10 cellular contexts compared by ENCODE assay signal in the genomic region with DNA sequence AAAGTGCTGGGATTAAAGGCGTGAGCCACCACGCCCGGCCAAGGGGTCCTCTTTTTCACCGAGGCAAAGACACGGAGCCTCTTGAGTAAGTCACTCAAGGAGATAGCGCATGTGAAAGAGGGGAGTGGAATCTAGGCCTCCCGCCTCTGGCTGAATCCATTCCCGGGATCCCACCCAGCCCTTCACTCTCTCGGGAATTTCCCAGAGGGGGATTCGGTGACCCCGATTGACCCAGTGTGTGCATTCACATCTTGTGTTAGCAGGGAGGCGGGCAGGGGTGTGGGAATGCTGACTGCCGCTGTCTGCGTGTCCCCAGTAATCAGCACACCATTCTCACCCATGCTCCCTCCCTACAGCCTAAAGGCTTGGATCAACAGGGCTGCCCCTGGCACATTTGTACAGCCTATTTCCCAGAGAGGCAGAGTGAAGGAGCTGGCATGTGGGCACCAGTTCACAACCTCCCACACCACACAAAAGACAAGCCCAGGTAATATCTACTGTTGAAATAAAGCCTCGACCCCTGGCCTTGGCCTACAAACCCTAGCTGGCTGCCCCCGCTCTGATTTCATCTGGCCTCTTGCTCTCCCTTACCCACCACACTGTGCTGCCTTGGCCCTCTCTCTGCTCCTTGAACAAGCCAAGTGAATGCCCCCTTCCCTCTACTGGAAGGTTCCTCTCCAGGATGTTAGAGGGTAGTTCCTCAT. TPM values are rescaled to one million over a fixed set of nuclear protein-coding genes. Genes with fewer than 3 reads are reported as not detected.
DNase-seq lines count a peak whose midpoint lies in the region; ATAC-seq and TF ChIP-seq lines count a peak whose summit lies in the region.
"Had no signal": no experiment of that assay in that cellular context is flagged by ENCODE, and none has a peak within 500 bp of the region (broad histone marks: within the 10 kb centered on the region; RNA-seq: fewer than 3 reads in every experiment).

No MANE protein-coding gene starts in this region.

- TF ChIP-seq CTCF in glutamatergic neuron (IDR thresholded peaks at IDR 0.05; ENCODE audit: partially characterized antibody, unreplicated experiment) (no peak), smooth muscle cell (IDR thresholded peaks at IDR 0.05; ENCODE audit: borderline replicate concordance, insufficient read depth, poor library complexity, severe bottlenecking) (no peak)

- peaks cover 42% of the 10 kb centered on the region for H3K4me1 Mint-ChIP-seq in activated CD4-positive, alpha-beta memory T cell treated with anti-CD3 and anti-CD28 coated beads, Interleukin-2, amount 10 ng/mL, durations not matched to agents 7 days and 5 days
- peaks cover 43% of the 10 kb centered on the region for H3K4me1 Mint-ChIP-seq in activated CD4-positive, alpha-beta memory T cell treated with anti-CD3 and anti-CD28 coated beads for 36 hours (ENCODE audit: low read depth)
- H3K4me1 Mint-ChIP-seq in T-cell (peaks cover 41 to 58% (median 53%) of the 10 kb centered on the region in 3 donors), glutamatergic neuron (ENCODE audit: low read depth, unreplicated experiment) (peaks cover 3% of the 10 kb centered on the region)

- no peak overlapping the region for H3K27ac ChIP-seq in smooth muscle cell (ENCODE audit: low read depth)
- H3K27ac ChIP-seq: VCaP had no signal

- no peaks in the 10 kb centered on the region for H3K9me3 Mint-ChIP-seq in activated CD4-positive, alpha-beta memory T cell treated with anti-CD3 and anti-CD28 coated beads, Interleukin-2, amount 10 ng/mL, durations not matched to agents 7 days and 5 days
- H3K9me3 Mint-ChIP-seq in activated CD4-positive, alpha-beta memory T cell treated with anti-CD3 and anti-CD28 coated beads for 36 hours, result no peaks in the 10 kb centered on the region
- H3K9me3 Mint-ChIP-seq in T-cell (no peaks in the 10 kb centered on the region), glutamatergic neuron (ENCODE audit: unreplicated experiment) (peaks cover 6% of the 10 kb centered on the region)

- H3K36me3 Mint-ChIP-seq in activated CD4-positive, alpha-beta memory T cell treated with anti-CD3 and anti-CD28 coated beads, Interleukin-2, amount 10 ng/mL, durations not matched to agents 7 days and 5 days (ENCODE audit: low read depth), result no peaks in the 10 kb centered on the region
- no peaks in the 10 kb centered on the region for H3K36me3 Mint-ChIP-seq in activated CD4-positive, alpha-beta memory T cell treated with anti-CD3 and anti-CD28 coated beads for 36 hours
- H3K36me3 Mint-ChIP-seq in T-cell, result no peaks in the 10 kb centered on the region
- H3K36me3 Mint-ChIP-seq in glutamatergic neuron (ENCODE audit: unreplicated experiment), result peaks cover 3% of the 10 kb centered on the region

- WGBS in smooth muscle cell (ENCODE audit: low lambda C conversion rate), result 78% methylated on average over 16 of the region's 16 CpGs

- no peak overlapping the region for H3K4me3 ChIP-seq in smooth muscle cell

- H3K4me1 ChIP-seq in smooth muscle cell (ENCODE audit: low read depth), result peaks cover 34% of the 10 kb centered on the region

- H3K27me3 ChIP-seq in smooth muscle cell (ENCODE audit: low read depth), result no peaks in the 10 kb centered on the region

- H3K9me3 ChIP-seq in smooth muscle cell (replicated peaks; ENCODE audit: low read depth), result no peaks in the 10 kb centered on the region
- H3K9me3 ChIP-seq: gastroesophageal sphincter had no signal

- no peak overlapping the region for H3K27ac Mint-ChIP-seq in activated CD4-positive, alpha-beta memory T cell treated with anti-CD3 and anti-CD28 coated beads, Interleukin-2, amount 10 ng/mL, durations not matched to agents 7 days and 5 days
- H3K27ac Mint-ChIP-seq in activated CD4-positive, alpha-beta memory T cell treated with anti-CD3 and anti-CD28 coated beads for 36 hours, result no peak overlapping the region
- H3K27ac Mint-ChIP-seq in T-cell (peak overlapping the region in 1 of 2 donors; percentile 14), glutamatergic neuron (ENCODE audit: unreplicated experiment) (no peak overlapping the region)

- peaks cover 29% of the 10 kb centered on the region for H4K20me1 ChIP-seq in smooth muscle cell (ENCODE audit: low read depth)

- no peaks in the 10 kb centered on the region for H3K36me3 ChIP-seq in smooth muscle cell (ENCODE audit: low read depth)
- H3K36me3 ChIP-seq: gastroesophageal sphincter had no signal

- H3K4me3 Mint-ChIP-seq in activated CD4-positive, alpha-beta memory T cell treated with anti-CD3 and anti-CD28 coated beads, Interleukin-2, amount 10 ng/mL, durations not matched to agents 7 days and 5 days, result peak overlapping the region; percentile 15
- H3K4me3 Mint-ChIP-seq in activated CD4-positive, alpha-beta memory T cell treated with anti-CD3 and anti-CD28 coated beads for 36 hours, result no peak overlapping the region
- H3K4me3 Mint-ChIP-seq in T-cell (peak overlapping the region; percentile 44 to 80 (median 64)), glutamatergic neuron (ENCODE audit: unreplicated experiment) (peak overlapping the region; percentile 68)

- no peak for DNase-seq in activated CD4-positive, alpha-beta memory T cell treated with anti-CD3 and anti-CD28 coated beads, Interleukin-2, amount 10 ng/mL, durations not matched to agents 7 days and 5 days
- DNase-seq in activated CD4-positive, alpha-beta memory T cell treated with anti-CD3 and anti-CD28 coated beads for 36 hours, result no peak
- DNase-seq in T-cell, result no peak
- DNase-seq in glutamatergic neuron, result no peak
- DNase-seq in smooth muscle cell (lab: John Stamatoyannopoulos, UW; ENCODE audit: unreplicated experiment), result no peak
- DNase-seq in islet precursor cell, result no peak
- DNase-seq in GF-D8 (lab: John Stamatoyannopoulos, UW), result no peak

- CTCF ChIA-PET in activated CD4-positive, alpha-beta memory T cell treated with anti-CD3 and anti-CD28 coated beads, Interleukin-2, amount 10 ng/mL, durations not matched to agents 7 days and 5 days (lab: Charles Lee), result interaction anchor here (0.6 to 2.5 kb wide), 17 partner anchors 8 to 371 kb away, joined by 3 to 16 read pairs (median 4); a partner anchor contains a TSS
- CTCF ChIA-PET in activated CD4-positive, alpha-beta memory T cell treated with anti-CD3 and anti-CD28 coated beads for 36 hours (lab: Charles Lee), result interaction anchor here (0.6 to 6.1 kb wide), 30 partner anchors 9 to 263 kb away, joined by 3 to 57 read pairs (median 4); a partner anchor contains a TSS
- CTCF ChIA-PET in T-cell (lab: Charles Lee), result interaction anchor here in 1 of 2 donors (0.5 to 1.5 kb wide), 3 partner anchors 9 to 183 kb away, joined by 3 to 6 read pairs (median 4); no protein-coding TSS in a partner anchor

- no peak overlapping the region for H2AFZ ChIP-seq in smooth muscle cell (ENCODE audit: low read depth)

- POLR2A ChIA-PET in activated CD4-positive, alpha-beta memory T cell treated with anti-CD3 and anti-CD28 coated beads, Interleukin-2, amount 10 ng/mL, durations not matched to agents 7 days and 5 days (lab: Charles Lee), result no interaction called here
- POLR2A ChIA-PET in activated CD4-positive, alpha-beta memory T cell treated with anti-CD3 and anti-CD28 coated beads for 36 hours (lab: Charles Lee), result no interaction called here
- POLR2A ChIA-PET in T-cell (lab: Charles Lee), result no interaction called here

- H3K79me2 ChIP-seq in smooth muscle cell (ENCODE audit: low read depth), result peaks cover 40% of the 10 kb centered on the region

- peak overlapping the region; percentile 19 for H3K9ac ChIP-seq in smooth muscle cell (ENCODE audit: low read depth)

- peaks cover 43% of the 10 kb centered on the region for H3F3A ChIP-seq in smooth muscle cell (ENCODE audit: low read depth)

- H3K27me3 Mint-ChIP-seq in activated CD4-positive, alpha-beta memory T cell treated with anti-CD3 and anti-CD28 coated beads, Interleukin-2, amount 10 ng/mL, durations not matched to agents 7 days and 5 days, result peaks cover 63% of the 10 kb centered on the region
- peaks cover 14% of the 10 kb centered on the region for H3K27me3 Mint-ChIP-seq in activated CD4-positive, alpha-beta memory T cell treated with anti-CD3 and anti-CD28 coated beads for 36 hours
- H3K27me3 Mint-ChIP-seq in T-cell (peaks cover 0 to 4% of the 10 kb centered on the region in 2 donors), glutamatergic neuron (ENCODE audit: unreplicated experiment) (peaks cover 11% of the 10 kb centered on the region)

- no peak for ATAC-seq in T-cell (replicated peaks in 1 of 4)
- ATAC-seq in HG02885 (IDR thresholded peaks at IDR 0.05; ENCODE audit: poor library complexity, unreplicated experiment), result no peak

- intact Hi-C loops in activated CD4-positive, alpha-beta memory T cell treated with anti-CD3 and anti-CD28 coated beads for 36 hours (cut with micrococcal nuclease), result loop anchor here (2.0 kb wide), 1 partner anchor 251 kb away; no protein-coding TSS in a partner anchor

- H3K4me2 ChIP-seq in smooth muscle cell, result peak overlapping the region; percentile 65

RNA-seq across cellular contexts. Expression of a gene that starts 1.3 kb away (rescaled TPM):
- total RNA-seq in activated CD4-positive, alpha-beta memory T cell treated with anti-CD3 and anti-CD28 coated beads, Interleukin-2, amount 10 ng/mL, durations not matched to agents 7 days and 5 days, result under 1 TPM; 0.28 to 0.40 TPM
- total RNA-seq in activated CD4-positive, alpha-beta memory T cell treated with anti-CD3 and anti-CD28 coated beads for 36 hours, result under 1 TPM; 0.10 to 0.31 TPM
- 1 to 10 TPM in 3 of 5 donors, under 1 TPM in 2; 0.39 to 1.7 (median 1.1) TPM for total RNA-seq in T-cell
- 1.2 TPM for total RNA-seq in glutamatergic neuron (ENCODE audit: unreplicated experiment)
- 103 and 108 TPM in 2 replicates for total RNA-seq in smooth muscle cell
- polyA plus RNA-seq in smooth muscle cell, result 74.2 and 90.1 TPM in 2 replicates

Comparison
In these comparisons a context has a peak if more than half of its experiments do, and no peak if none do; other contexts are left out.
1. RNA of a gene that starts 1.3 kb away (total RNA-seq): 103 to 108 TPM in smooth muscle cell; 1.2 TPM in glutamatergic neuron (single experiment), 0.39 to 1.7 TPM in T-cell, 0.28 to 0.40 TPM in activated CD4-positive, alpha-beta memory T cell treated with anti-CD3 and anti-CD28 coated beads, Interleukin-2, amount 10 ng/mL, durations not matched to agents 7 days and 5 days and 0.10 to 0.31 TPM in activated CD4-positive, alpha-beta memory T cell treated with anti-CD3 and anti-CD28 coated beads for 36 hours; every median in the first group is over 10 times any median in the second.